Comparison of ENCODE assay signal across 1 cellular context in genomic region chr12:68474467-68475204, GRCh38.
TF ChIP-seq lines count a peak whose summit lies in the region.

No MANE protein-coding gene starts in this region.

TF ChIP-seq in SK-N-SH, 30 proteins besides CTCF, POLR2A, EP300 and RAD21 (continued from another document):
- TF ChIP-seq ZBTB33 (IDR thresholded peaks at IDR 0.05; ENCODE audit: borderline replicate concordance, low read depth) (no peak), FOSL2 (IDR thresholded peaks at IDR 0.05; ENCODE audit: borderline replicate concordance, low read depth) (no peak), SMC3 (IDR thresholded peaks at IDR 0.05; ENCODE audit: low read depth, low read length) (no peak), EZH2phosphoT487 (IDR thresholded peaks at IDR 0.05; ENCODE audit: borderline replicate concordance, low read depth) (no peak), RCOR1 (IDR thresholded peaks at IDR 0.05; ENCODE audit: low read length) (no peak), YY1 (IDR thresholded peaks at IDR 0.05; ENCODE audit: low read depth) (no peak), GATA2 (CRISPR knock-in tag; IDR thresholded peaks at IDR 0.05) (no peak), IRF3 (IDR thresholded peaks at IDR 0.05; ENCODE audit: low read depth, low read length) (no peak), JUND (IDR thresholded peaks at IDR 0.05) (no peak), ELF1 (IDR thresholded peaks at IDR 0.05) (no peak)
